In genomic region chr4:8537041-8537461, GRCh38 we compare ENCODE assay signal across 10 cellular contexts. TPM values are rescaled to one million over a fixed set of nuclear protein-coding genes. Genes with fewer than 3 reads are reported as not detected.
A peak's percentile ranks its signal among the peaks of the same experiment; 100 is the strongest.
DNase-seq lines count a peak whose midpoint lies in the region; ATAC-seq and TF ChIP-seq lines count a peak whose summit lies in the region.
"Had no signal": no experiment of that assay in that cellular context is flagged by ENCODE, and none has a peak within 500 bp of the region (broad histone marks: within the 10 kb centered on the region; RNA-seq: fewer than 3 reads in every experiment).

No MANE protein-coding gene starts in this region.

- H3K9me3 ChIP-seq in left ventricle myocardium inferior (replicated peaks) = no peaks in the 10 kb centered on the region
- no peaks in the 10 kb centered on the region for H3K9me3 ChIP-seq in thyroid gland

- H3K36me3 ChIP-seq in left ventricle myocardium inferior (no peaks in the 10 kb centered on the region), thyroid gland (no peaks in the 10 kb centered on the region)

- H3K27me3 ChIP-seq in left ventricle myocardium inferior (ENCODE audit: low read depth) = peaks cover 12% of the 10 kb centered on the region
- H3K27me3 ChIP-seq in thyroid gland = no peaks in the 10 kb centered on the region

- intact Hi-C loops in Right ventricle myocardium inferior (cut with DNase I) (no loop called here), left ventricle myocardium inferior (cut with micrococcal nuclease) (no loop called here), thyroid gland (cut with DNase I) (no loop called here)

- TF ChIP-seq CTCF in left ventricle myocardium inferior (IDR thresholded peaks at IDR 0.05; ENCODE audit: borderline replicate concordance) (no peak), thyroid gland (IDR thresholded peaks at IDR 0.05) (no peak), progenitor cell of endocrine pancreas (IDR thresholded peaks at IDR 0.05; ENCODE audit: unreplicated experiment) (no peak)

- peaks cover 29% of the 10 kb centered on the region for H3K4me1 Mint-ChIP-seq in progenitor cell of endocrine pancreas (ENCODE audit: low read depth)

- peak in 1 of 2 donors; percentile 37 for TF ChIP-seq POLR2A in thyroid gland (IDR thresholded peaks at IDR 0.05)

- no peaks in the 10 kb centered on the region for H3K9me3 Mint-ChIP-seq in progenitor cell of endocrine pancreas (ENCODE audit: low read depth)

- H3K36me3 Mint-ChIP-seq in progenitor cell of endocrine pancreas (ENCODE audit: insufficient read depth) = no peaks in the 10 kb centered on the region

- H3K27ac ChIP-seq in left ventricle myocardium inferior (replicated peaks) = no peak overlapping the region
- H3K27ac ChIP-seq in thyroid gland = peak overlapping the region; percentile 92 to 99 (median 97)

- peak; percentile 15 for ATAC-seq in Right ventricle myocardium inferior

- no peaks in the 10 kb centered on the region for H3K27me3 Mint-ChIP-seq in progenitor cell of endocrine pancreas

- H3K4me3 ChIP-seq in left ventricle myocardium inferior (no peak overlapping the region), thyroid gland (replicated peaks in 1 of 3) (no peak overlapping the region)

- 3 to 9% methylated on average over 9 of the region's 9 CpGs for WGBS in thyroid gland, 2 donors

- H3K27ac Mint-ChIP-seq in progenitor cell of endocrine pancreas = no peak overlapping the region

- H3K4me1 ChIP-seq in left ventricle myocardium inferior (peaks cover 4% of the 10 kb centered on the region), thyroid gland (peaks cover 41 to 59% of the 10 kb centered on the region in 2 donors)

- DNase-seq in Right ventricle myocardium inferior (ENCODE audit: missing footprints) = no peak
- no peak for DNase-seq in left ventricle myocardium inferior
- DNase-seq in RPMI7951 (ENCODE audit: low read depth) = peak; percentile 96
- peak; percentile 91 for DNase-seq in glomerular visceral epithelial cell (ENCODE audit: extremely low spot score)
- DNase-seq in thyroid gland = peak; percentile 92 to 93
- no peak for DNase-seq in Kasumi-1 (lab: John Stamatoyannopoulos, UW)
- no peak for DNase-seq in NCI-H446 treated with DMSO at 0.1 percent for 48 hours (lab: John Stamatoyannopoulos, UW)
- DNase-seq in progenitor cell of endocrine pancreas (ENCODE audit: low spot score, unreplicated experiment) = no peak
- DNase-seq: DND-41 had no signal

- H3K4me3 Mint-ChIP-seq in progenitor cell of endocrine pancreas (ENCODE audit: low read depth) = no peak overlapping the region

RNA-seq across cellular contexts. Expression of gene GPR78, which starts 43.1 kb away (rescaled TPM):
- not detected for total RNA-seq in Right ventricle myocardium inferior
- total RNA-seq in left ventricle myocardium inferior = not detected
- 0.10 TPM in 1 of 2 replicates, not detected in the other for total RNA-seq in RPMI7951 (2014; rRNA removed; shearing (Covaris generic))
- not detected for total RNA-seq in thyroid gland
- total RNA-seq in progenitor cell of endocrine pancreas = 0.31 TPM in 1 of 2 replicates, not detected in the other
- total RNA-seq: activated CD8-positive, alpha-beta memory T cell treated with anti-CD3 and anti-CD28 coated beads for 36 hours had no signal

RNA-seq across cellular contexts. Expression of gene CPZ, which starts 55.5 kb away (rescaled TPM):
- total RNA-seq in Right ventricle myocardium inferior (0.41 TPM), left ventricle myocardium inferior (0.27 TPM), thyroid gland (10 to 100 TPM in 1 of 4 donors, 1 to 10 TPM in 3; 4.1 to 12.9 (median 6.5) TPM), progenitor cell of endocrine pancreas (0.19 and 0.29 TPM in 2 replicates)
- total RNA-seq in RPMI7951 (2014; rRNA removed; shearing (Covaris generic)) = 4.0 and 7.1 TPM in 2 replicates
- total RNA-seq: activated CD8-positive, alpha-beta memory T cell treated with anti-CD3 and anti-CD28 coated beads for 36 hours had no signal

Comparison
In these comparisons a context has a peak if more than half of its experiments do, and no peak if none do; other contexts are left out.
1. DNase-seq: peak in RPMI7951 (single experiment), glomerular visceral epithelial cell (single experiment) and thyroid gland (2 of 2); none in Right ventricle myocardium inferior (single experiment), left ventricle myocardium inferior (single experiment), Kasumi-1 (0 of 2), NCI-H446 treated with DMSO at 0.1 percent for 48 hours (single experiment) and progenitor cell of endocrine pancreas (single experiment).